In the genomic region with DNA sequence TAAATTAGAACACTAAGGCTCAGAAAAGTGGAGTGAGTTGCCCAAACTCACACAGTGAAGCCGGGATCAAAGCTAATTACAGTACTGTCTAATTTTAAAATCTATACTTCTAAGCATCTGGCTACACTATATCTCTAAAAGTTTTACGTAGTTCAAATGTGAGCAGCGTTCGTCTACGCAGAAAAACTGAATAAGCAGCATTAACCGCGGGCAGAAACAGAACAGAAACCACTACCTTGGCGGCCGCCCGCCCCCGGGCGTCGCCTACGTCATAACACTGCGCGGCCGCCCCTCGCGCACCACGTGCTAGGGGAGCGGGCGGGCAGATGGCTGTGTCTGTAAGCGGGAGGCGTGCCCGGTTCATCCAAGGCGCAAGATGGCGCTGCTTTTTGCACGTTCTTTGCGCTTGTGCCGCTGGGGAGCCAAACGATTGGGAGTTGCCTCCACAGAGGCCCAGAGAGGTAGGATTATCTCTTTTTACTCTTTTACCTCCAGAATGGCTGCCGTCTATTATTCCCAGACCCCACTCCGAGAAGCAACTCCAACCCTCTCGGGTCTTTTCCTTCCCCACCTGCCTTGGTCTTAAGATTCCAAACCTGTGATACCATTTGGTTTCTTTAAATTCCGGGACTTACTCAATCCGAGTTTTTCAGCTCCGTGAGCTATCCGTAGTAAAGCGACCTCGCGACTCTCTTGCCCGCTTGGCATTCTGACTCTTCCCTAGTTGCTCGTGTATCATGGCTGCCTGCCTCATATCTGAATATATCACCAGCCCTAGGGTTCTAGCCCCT, we compare ENCODE assay signal across 8 cellular contexts. TPM values are rescaled to one million over a fixed set of nuclear protein-coding genes. Genes with fewer than 3 reads are reported as not detected.
DNase-seq lines count a peak whose midpoint lies in the region; ATAC-seq and TF ChIP-seq lines count a peak whose summit lies in the region.

A gene (plus strand): TSS at position 363 of the 791 bp plus-strand sequence. CDS start 14 bp downstream, at position 377.

- peak; percentile 79 for ATAC-seq in GM21717 (IDR thresholded peaks at IDR 0.05; ENCODE audit: unreplicated experiment)
- ATAC-seq in PC-3, result peak; percentile 87
- ATAC-seq in activated T-cell treated with anti-CD3 and anti-CD28 coated beads, Interleukin-2, amount 50 U/mL, for 4 hours, result peak; percentile 96
- ATAC-seq in naive B cell (ENCODE audit: low read depth in 2 of 2), result peak; percentile 98
- peak; percentile 98 for ATAC-seq in stimulated activated effector memory CD8-positive, alpha-beta T cell treated with anti-CD3 and anti-CD28 coated beads, Interleukin-12 subunit alpha, Interleukin-12 subunit beta, amount 100 ng/mL, for 72 hours

- peaks cover 7% of the 10 kb centered on the region for H3K36me3 Mint-ChIP-seq in activated T-cell treated with anti-CD3 and anti-CD28 coated beads, Interleukin-2, amount 50 U/mL, for 4 hours (ENCODE audit: insufficient read depth)
- H3K36me3 Mint-ChIP-seq in naive B cell, result no peaks in the 10 kb centered on the region
- H3K36me3 Mint-ChIP-seq in stimulated activated effector memory CD8-positive, alpha-beta T cell treated with anti-CD3 and anti-CD28 coated beads, Interleukin-12 subunit alpha, Interleukin-12 subunit beta, amount 100 ng/mL, for 72 hours, result peaks cover 45% of the 10 kb centered on the region

- CTCF ChIA-PET in PC-3 (lab: Charles Lee), result no interaction called here

- peak within 1 kb of the TSS; percentile 98 for H3K4me3 Mint-ChIP-seq in activated T-cell treated with anti-CD3 and anti-CD28 coated beads, Interleukin-2, amount 50 U/mL, for 4 hours
- peak within 1 kb of the TSS; percentile 86 to 98 (median 96) for H3K4me3 Mint-ChIP-seq in naive B cell
- H3K4me3 Mint-ChIP-seq in stimulated activated effector memory CD8-positive, alpha-beta T cell treated with anti-CD3 and anti-CD28 coated beads, Interleukin-12 subunit alpha, Interleukin-12 subunit beta, amount 100 ng/mL, for 72 hours, result peak within 1 kb of the TSS; percentile 94

- intact Hi-C loops in PC-3 (cut with micrococcal nuclease) (loop anchor here (10.0 kb wide), 1 partner anchor 274 kb away; no protein-coding TSS in a partner anchor), esophagus squamous epithelium (cut with DNase I) (no loop called here)

- H3K9me3 ChIP-seq in PC-3 (ENCODE audit: low read length), result no peaks in the 10 kb centered on the region
- H3K9me3 ChIP-seq in esophagus squamous epithelium, result no peaks in the 10 kb centered on the region

- peak within 1 kb of the TSS; percentile 94 to 98 (median 96) for H3K27ac Mint-ChIP-seq in naive B cell
- peak within 1 kb of the TSS; percentile 98 for H3K27ac Mint-ChIP-seq in stimulated activated effector memory CD8-positive, alpha-beta T cell treated with anti-CD3 and anti-CD28 coated beads, Interleukin-12 subunit alpha, Interleukin-12 subunit beta, amount 100 ng/mL, for 72 hours

- in situ Hi-C loops in KBM-7 (cut with MboI; ENCODE audit: low pct_unique_long_range_greater_than_20kb, low sequenced_read_pairs), result no loop called here

- peaks cover 29% of the 10 kb centered on the region for H3K4me1 Mint-ChIP-seq in activated T-cell treated with anti-CD3 and anti-CD28 coated beads, Interleukin-2, amount 50 U/mL, for 4 hours (ENCODE audit: low read depth)
- H3K4me1 Mint-ChIP-seq in naive B cell, result peaks cover 26 to 41% (median 36%) of the 10 kb centered on the region in 3 donors
- H3K4me1 Mint-ChIP-seq in stimulated activated effector memory CD8-positive, alpha-beta T cell treated with anti-CD3 and anti-CD28 coated beads, Interleukin-12 subunit alpha, Interleukin-12 subunit beta, amount 100 ng/mL, for 72 hours, result peaks cover 27% of the 10 kb centered on the region

- H4K20me1 ChIP-seq in PC-3 (ENCODE audit: low read length), result no peaks in the 10 kb centered on the region

- H3K4me2 ChIP-seq in PC-3 (ENCODE audit: low read length), result peak within 1 kb of the TSS; percentile 97

- H3F3A ChIP-seq in PC-3 (ENCODE audit: low read length, unreplicated experiment), result no peaks in the 10 kb centered on the region

- peaks cover 31% of the 10 kb centered on the region for H3K79me2 ChIP-seq in PC-3 (ENCODE audit: low read length)

- H3K36me3 ChIP-seq in PC-3 (ENCODE audit: low read depth, low read length), result no peaks in the 10 kb centered on the region
- H3K36me3 ChIP-seq in esophagus squamous epithelium, result peaks cover 0 to 31% (median 0%) of the 10 kb centered on the region in 3 donors

- H3K4me1 ChIP-seq in PC-3 (ENCODE audit: insufficient read depth, low read length) (peaks cover 17% of the 10 kb centered on the region), esophagus squamous epithelium (peaks cover 8 to 39% (median 12%) of the 10 kb centered on the region in 3 donors)

- H2AFZ ChIP-seq in PC-3 (ENCODE audit: low read length), result peak within 1 kb of the TSS; percentile 94

- TF ChIP-seq POLR2A in esophagus squamous epithelium (IDR thresholded peaks at IDR 0.05), result peak in 3 of 4 donors; percentile 69 to 86 (median 85)

- DNase-seq in DMS53 (lab: John Stamatoyannopoulos, UW) (peak; percentile 98), KBM-7 (peak; percentile 95), PC-3 (peak; percentile 94), esophagus squamous epithelium (lab: John Stamatoyannopoulos, UW) (peak; percentile 77), naive B cell (peak; percentile 96)
- DNase-seq in activated T-cell treated with anti-CD3 and anti-CD28 coated beads, Interleukin-2, amount 50 U/mL, for 4 hours, result peak; percentile 93
- DNase-seq in stimulated activated effector memory CD8-positive, alpha-beta T cell treated with anti-CD3 and anti-CD28 coated beads, Interleukin-12 subunit alpha, Interleukin-12 subunit beta, amount 100 ng/mL, for 72 hours (ENCODE audit: low spot score in 2 of 2), result peak; percentile 93 to 95

- TF ChIP-seq CTCF in PC-3 (conservative IDR thresholded peaks at IDR 0.05; ENCODE audit: low read depth, low read length) (peak; percentile 64), esophagus squamous epithelium (IDR thresholded peaks at IDR 0.05) (peak; percentile 17 to 68 (median 37))

- peak within 1 kb of the TSS; percentile 76 for H3K27ac ChIP-seq in PC-3 (ENCODE audit: low read length)
- H3K27ac ChIP-seq in esophagus squamous epithelium, result peak within 1 kb of the TSS; percentile 80 to 96 (median 90)

- H3K9ac ChIP-seq in PC-3 (ENCODE audit: low read length), result peak within 1 kb of the TSS; percentile 99

- TSS peak; percentile 63 for BruUV-seq in PC-3 (replicated peaks; lab: Mats Ljungman, UMichigan)

- peak within 1 kb of the TSS; percentile 97 for H3K4me3 ChIP-seq in PC-3 (ENCODE audit: low read length)
- H3K4me3 ChIP-seq in esophagus squamous epithelium, result peak within 1 kb of the TSS; percentile 60 to 94 (median 84)

- no peaks in the 10 kb centered on the region for H3K9me2 ChIP-seq in PC-3 (replicated peaks; ENCODE audit: low read length)

- H3K27me3 ChIP-seq in PC-3 (ENCODE audit: low read length), result no peaks in the 10 kb centered on the region
- no peaks in the 10 kb centered on the region for H3K27me3 ChIP-seq in esophagus squamous epithelium

- POLR2A ChIA-PET in PC-3 (lab: Charles Lee; ENCODE audit: unreplicated experiment), result no interaction called here

- WGBS in esophagus squamous epithelium, 2 donors, result 0 to 2% methylated on average over 39 to 41 of the region's 43 CpGs

- no peaks in the 10 kb centered on the region for H3K9me3 Mint-ChIP-seq in activated T-cell treated with anti-CD3 and anti-CD28 coated beads, Interleukin-2, amount 50 U/mL, for 4 hours
- H3K9me3 Mint-ChIP-seq in naive B cell, result no peaks in the 10 kb centered on the region
- H3K9me3 Mint-ChIP-seq in stimulated activated effector memory CD8-positive, alpha-beta T cell treated with anti-CD3 and anti-CD28 coated beads, Interleukin-12 subunit alpha, Interleukin-12 subunit beta, amount 100 ng/mL, for 72 hours, result no peaks in the 10 kb centered on the region

- no peaks in the 10 kb centered on the region for H3K27me3 Mint-ChIP-seq in activated T-cell treated with anti-CD3 and anti-CD28 coated beads, Interleukin-2, amount 50 U/mL, for 4 hours (ENCODE audit: low read depth)
- no peaks in the 10 kb centered on the region for H3K27me3 Mint-ChIP-seq in naive B cell

RNA-seq across cellular contexts. Expression of the gene that starts here (rescaled TPM):
- total RNA-seq in PC-3 (2014; rRNA removed) (3.4 and 3.7 TPM in 2 replicates), esophagus squamous epithelium (1 to 10 TPM; 2.3 to 3.6 (median 2.9) TPM)
- total RNA-seq in activated T-cell treated with anti-CD3 and anti-CD28 coated beads, Interleukin-2, amount 50 U/mL, for 4 hours, result 1 to 10 TPM; 4.0 to 4.8 (median 4.1) TPM
- polyA plus RNA-seq in naive B cell (ENCODE audit: low read depth in 6 of 6), result 1 to 10 TPM in 5 of 6 donors, under 1 TPM in 1; 0.59 to 2.6 (median 2.0) TPM

Comparison
In these comparisons a context has a peak if more than half of its experiments do, and no peak if none do; other contexts are left out.
1. Peak in every context shown above with its lines: DNase-seq, ATAC-seq, H3K4me3 ChIP-seq and H3K27ac ChIP-seq.